In genomic region chr10:23051278-23051677, GRCh38 we compare ENCODE assay signal across 35 cellular contexts.
"Had no signal": no experiment of that assay in that cellular context is flagged by ENCODE, and none has a peak within 500 bp of the region (broad histone marks: within the 10 kb centered on the region; RNA-seq: fewer than 3 reads in every experiment).

No MANE protein-coding gene starts in this region.

- H3K36me3 Mint-ChIP-seq: activated CD4-positive, alpha-beta memory T cell treated with anti-CD3 and anti-CD28 coated beads for 36 hours; activated naive CD4-positive, alpha-beta T cell treated with anti-CD3 and anti-CD28 coated beads, Interleukin-2, amount 50 U/mL, for 72 hours; activated naive CD8-positive, alpha-beta T cell treated with anti-CD3 and anti-CD28 coated beads for 36 hours; brain had no signal

- H3K36me3 ChIP-seq: adrenal gland, cardiac muscle cell had no signal

- ATAC-seq: activated CD8-positive, alpha-beta T cell treated with anti-CD3 and anti-CD28 coated beads for 36 hours; activated naive CD4-positive, alpha-beta T cell treated with anti-CD3 and anti-CD28 coated beads, Interleukin-2, amount 50 U/mL, for 72 hours; activated T-cell treated with anti-CD3 and anti-CD28 coated beads, Interleukin-2, amount 50 U/mL, for 4 hours; activated T-cell treated with anti-CD3 and anti-CD28 coated beads, Interleukin-2, amount 50 U/mL, for 72 hours; activated T-helper 17 cell treated with anti-CD3 and anti-CD28 coated beads, Interleukin-2, amount 50 U/mL, for 72 hours had no signal

- H3K4me1 ChIP-seq: adrenal gland had no signal

- H3K27me3 Mint-ChIP-seq: brain had no signal

- H3K27ac Mint-ChIP-seq: activated B cell treated with CpG ODN at 0.5 μM for 24 hours; activated CD4-positive, alpha-beta memory T cell treated with anti-CD3 and anti-CD28 coated beads for 36 hours; activated CD4-positive, alpha-beta T cell treated with anti-CD3 and anti-CD28 coated beads, Interleukin-2, amount 10 ng/mL, durations not matched to agents 24 days and 14 days; activated CD8-positive, alpha-beta T cell treated with anti-CD3 and anti-CD28 coated beads for 36 hours; activated naive CD4-positive, alpha-beta T cell treated with anti-CD3 and anti-CD28 coated beads for 36 hours; activated naive CD4-positive, alpha-beta T cell treated with anti-CD3 and anti-CD28 coated beads, Interleukin-2, amount 50 U/mL, for 72 hours; activated naive CD8-positive, alpha-beta T cell treated with anti-CD3 and anti-CD28 coated beads for 36 hours; activated T-cell treated with anti-CD3 and anti-CD28 coated beads, Interleukin-2, amount 50 U/mL, for 72 hours; activated T-helper 1 cell treated with anti-CD3 and anti-CD28 coated beads, Interleukin-12 subunit alpha, Interleukin-12 subunit beta, Interleukin-2, Interleukin-4 antibody, amounts not matched to agents 30 ng/mL and 10 ng/mL and 1 ng/mL, durations not matched to agents 14 hours and 24 hours and 36 hours; activated T-helper 17 cell treated with anti-CD3 and anti-CD28 coated beads, Interleukin-2, amount 50 U/mL, for 72 hours; brain; T-helper 1 cell treated with Interleukin-12 subunit alpha and Interleukin-12 subunit beta and Interleukin-4 antibody, amounts not matched to agents 30 μg/mL and 1 μg/mL, for 36 hours; T-helper 2 cell treated with Interferon-gamma antibody and Interleukin-4, amounts not matched to agents 5 μg/mL and 100 μg/mL, for 36 hours had no signal

- H3K27me3 ChIP-seq: cardiac muscle cell had no signal

- H3K4me1 Mint-ChIP-seq: activated B cell treated with CpG ODN at 0.5 μM for 24 hours; activated CD4-positive, alpha-beta T cell treated with anti-CD3 and anti-CD28 coated beads, Interleukin-2, amount 10 ng/mL, durations not matched to agents 24 days and 14 days; activated naive CD8-positive, alpha-beta T cell treated with anti-CD3 and anti-CD28 coated beads for 36 hours; activated T-helper 17 cell treated with anti-CD3 and anti-CD28 coated beads, Interleukin-2, amount 50 U/mL, for 72 hours; central memory CD8-positive, alpha-beta T cell had no signal

- H3K9me3 Mint-ChIP-seq: activated B cell treated with CpG ODN at 0.5 μM for 24 hours; activated CD4-positive, alpha-beta memory T cell treated with anti-CD3 and anti-CD28 coated beads for 36 hours; activated CD4-positive, alpha-beta T cell treated with anti-CD3 and anti-CD28 coated beads, Interleukin-2, amount 10 ng/mL, durations not matched to agents 24 days and 14 days; activated CD8-positive, alpha-beta T cell treated with anti-CD3 and anti-CD28 coated beads for 36 hours; activated naive CD4-positive, alpha-beta T cell treated with anti-CD3 and anti-CD28 coated beads for 36 hours; activated naive CD4-positive, alpha-beta T cell treated with anti-CD3 and anti-CD28 coated beads, Interleukin-2, amount 50 U/mL, for 72 hours; activated naive CD8-positive, alpha-beta T cell treated with anti-CD3 and anti-CD28 coated beads for 36 hours; activated T-cell treated with anti-CD3 and anti-CD28 coated beads, Interleukin-2, amount 50 U/mL, for 4 hours; activated T-cell treated with anti-CD3 and anti-CD28 coated beads, Interleukin-2, amount 50 U/mL, for 72 hours; activated T-helper 1 cell treated with anti-CD3 and anti-CD28 coated beads, Interleukin-12 subunit alpha, Interleukin-12 subunit beta, Interleukin-2, Interleukin-4 antibody, amounts not matched to agents 30 ng/mL and 10 ng/mL and 1 ng/mL, durations not matched to agents 14 hours and 24 hours and 36 hours; activated T-helper 17 cell treated with anti-CD3 and anti-CD28 coated beads, Interleukin-2, amount 50 U/mL, for 72 hours; central memory CD8-positive, alpha-beta T cell; T-helper 1 cell treated with Interleukin-12 subunit alpha and Interleukin-12 subunit beta and Interleukin-4 antibody, amounts not matched to agents 30 μg/mL and 1 μg/mL, for 36 hours; T-helper 2 cell treated with Interferon-gamma antibody and Interleukin-4, amounts not matched to agents 5 μg/mL and 100 μg/mL, for 36 hours had no signal

- DNase-seq: activated B cell treated with CpG ODN at 0.5 μM for 24 hours; activated CD4-positive, alpha-beta memory T cell treated with anti-CD3 and anti-CD28 coated beads for 36 hours; activated CD4-positive, alpha-beta T cell treated with anti-CD3 and anti-CD28 coated beads for 4 hours; activated CD4-positive, alpha-beta T cell treated with anti-CD3 and anti-CD28 coated beads, Interleukin-2, amount 10 ng/mL, durations not matched to agents 24 days and 14 days; activated CD4-positive, alpha-beta T cell treated with anti-CD3 and anti-CD28 coated beads, Interleukin-2, amount 50 U/mL, for 1 hour; activated CD4-positive, alpha-beta T cell treated with anti-CD3 and anti-CD28 coated beads, Interleukin-2, amount 50 U/mL, for 4 hours; activated CD4-positive, CD25-positive, alpha-beta regulatory T cell treated with anti-CD3 and anti-CD28 coated beads, Interleukin-2, amount 50 U/mL, for 72 hours; activated CD8-positive, alpha-beta memory T cell treated with anti-CD3 and anti-CD28 coated beads, Interleukin-2, amount 50 U/mL, for 4 hours; activated CD8-positive, alpha-beta T cell treated with anti-CD3 and anti-CD28 coated beads for 36 hours; activated effector memory CD4-positive, alpha-beta T cell treated with anti-CD3 and anti-CD28 coated beads, Interleukin-2, amount 50 U/mL, for 16 hours; activated gamma-delta T cell treated with Interleukin-2 at 50 U/mL for 16 hours; activated naive CD4-positive, alpha-beta T cell; activated naive CD4-positive, alpha-beta T cell treated with anti-CD3 and anti-CD28 coated beads for 36 hours; activated naive CD4-positive, alpha-beta T cell treated with anti-CD3 and anti-CD28 coated beads, Interleukin-2, amount 50 U/mL, for 16 hours; activated naive CD8-positive, alpha-beta T cell treated with anti-CD3 and anti-CD28 coated beads for 36 hours; activated T-cell treated with anti-CD3 and anti-CD28 coated beads for 4 hours; activated T-cell treated with anti-CD3 and anti-CD28 coated beads, Interleukin-2, amount 50 U/mL, for 1 hour; activated T-cell treated with anti-CD3 and anti-CD28 coated beads, Interleukin-2, amount 50 U/mL, for 4 hours; activated T-cell treated with anti-CD3 and anti-CD28 coated beads, Interleukin-2, amount 50 U/mL, for 72 hours; adrenal gland; amniotic stem cell; aorta; caudate nucleus; T-helper 1 cell; T-helper 2 cell; T-helper 9 cell had no signal

- H3K9me3 ChIP-seq: adrenal gland had no signal

- H3K4me3 Mint-ChIP-seq: activated B cell treated with CpG ODN at 0.5 μM for 24 hours; activated CD4-positive, alpha-beta memory T cell treated with anti-CD3 and anti-CD28 coated beads for 36 hours; activated CD4-positive, alpha-beta T cell treated with anti-CD3 and anti-CD28 coated beads, Interleukin-2, amount 10 ng/mL, durations not matched to agents 24 days and 14 days; activated CD8-positive, alpha-beta T cell treated with anti-CD3 and anti-CD28 coated beads for 36 hours; activated naive CD4-positive, alpha-beta T cell treated with anti-CD3 and anti-CD28 coated beads for 36 hours; activated naive CD8-positive, alpha-beta T cell treated with anti-CD3 and anti-CD28 coated beads for 36 hours; activated T-cell treated with anti-CD3 and anti-CD28 coated beads, Interleukin-2, amount 50 U/mL, for 4 hours; activated T-cell treated with anti-CD3 and anti-CD28 coated beads, Interleukin-2, amount 50 U/mL, for 72 hours; activated T-helper 1 cell treated with anti-CD3 and anti-CD28 coated beads, Interleukin-12 subunit alpha, Interleukin-12 subunit beta, Interleukin-2, Interleukin-4 antibody, amounts not matched to agents 30 ng/mL and 10 ng/mL and 1 ng/mL, durations not matched to agents 14 hours and 24 hours and 36 hours; activated T-helper 17 cell treated with anti-CD3 and anti-CD28 coated beads, Interleukin-2, amount 50 U/mL, for 72 hours; brain; central memory CD8-positive, alpha-beta T cell; T-helper 1 cell treated with Interleukin-12 subunit alpha and Interleukin-12 subunit beta and Interleukin-4 antibody, amounts not matched to agents 30 μg/mL and 1 μg/mL, for 36 hours; T-helper 2 cell treated with Interferon-gamma antibody and Interleukin-4, amounts not matched to agents 5 μg/mL and 100 μg/mL, for 36 hours had no signal

- H3K4me3 ChIP-seq: adrenal gland, cardiac muscle cell had no signal

- H3K27ac ChIP-seq: adrenal gland, cardiac muscle cell, VCaP had no signal
